In genomic region chr13:30738946-30739528, GRCh38 we compare ENCODE assay signal across 18 cellular contexts. TPM values are rescaled to one million over a fixed set of nuclear protein-coding genes. Genes with fewer than 3 reads are reported as not detected.
A peak's percentile ranks its signal among the peaks of the same experiment; 100 is the strongest.
DNase-seq lines count a peak whose midpoint lies in the region; ATAC-seq and TF ChIP-seq lines count a peak whose summit lies in the region.
"Had no signal": no experiment of that assay in that cellular context is flagged by ENCODE, and none has a peak within 500 bp of the region (broad histone marks: within the 10 kb centered on the region; RNA-seq: fewer than 3 reads in every experiment).

No MANE protein-coding gene starts in this region.

- H4K20me1 ChIP-seq in Loucy (ENCODE audit: insufficient read depth, low read length, poor library complexity, severe bottlenecking): no peaks in the 10 kb centered on the region

- peak overlapping the region; percentile 22 for H3K4me3 Mint-ChIP-seq in activated naive CD8-positive, alpha-beta T cell
- H3K4me3 Mint-ChIP-seq in activated naive CD8-positive, alpha-beta T cell treated with anti-CD3 and anti-CD28 coated beads for 36 hours: no peak overlapping the region
- peak overlapping the region; percentile 88 to 97 (median 89) for H3K4me3 Mint-ChIP-seq in immature natural killer cell

- peaks cover 21% of the 10 kb centered on the region for H3F3A ChIP-seq in Loucy (ENCODE audit: low read depth)

- H3K4me1 ChIP-seq in Loucy (ENCODE audit: insufficient read depth, low read length, poor library complexity, severe bottlenecking): peaks cover 85% of the 10 kb centered on the region
- H3K4me1 ChIP-seq in thoracic aorta (ENCODE audit: control insufficient read depth in 1 of 2, low read depth in 2 of 2): peaks cover 8 to 33% of the 10 kb centered on the region in 2 donors

- ATAC-seq in thoracic aorta (ENCODE audit: insufficient number of reproducible peaks, low FRiP score, low read depth) (no peak), GM21381 (IDR thresholded peaks at IDR 0.05; ENCODE audit: unreplicated experiment) (no peak), HG02798 (IDR thresholded peaks at IDR 0.05; ENCODE audit: poor library complexity, unreplicated experiment) (no peak)
- ATAC-seq: gastroesophageal sphincter had no signal

- no peak for TF ChIP-seq CTCF in Loucy (conservative IDR thresholded peaks at IDR 0.05; ENCODE audit: low read length)
- no peak for TF ChIP-seq CTCF in thoracic aorta (IDR thresholded peaks at IDR 0.05)

- H3K36me3 ChIP-seq in Loucy (ENCODE audit: insufficient read depth, low read length) (no peaks in the 10 kb centered on the region), thoracic aorta (no peaks in the 10 kb centered on the region)
- H3K36me3 ChIP-seq: gastroesophageal sphincter had no signal

- DNase-seq in activated naive CD8-positive, alpha-beta T cell treated with anti-CD3 and anti-CD28 coated beads for 36 hours: no peak
- no peak for DNase-seq in immature natural killer cell
- no peak for DNase-seq in thoracic aorta (ENCODE audit: low spot score)
- DNase-seq in NCI-H748 (lab: John Stamatoyannopoulos, UW; ENCODE audit: unreplicated experiment): no peak
- DNase-seq: activated CD4-positive, alpha-beta T cell treated with anti-CD3 and anti-CD28 coated beads, Interleukin-2, amount 50 U/mL, for 1 hour; activated naive CD4-positive, alpha-beta T cell treated with anti-CD3 and anti-CD28 coated beads, Interleukin-2, amount 50 U/mL, for 16 hours; C1 segment of cervical spinal cord; caudate nucleus; NCI-H1436; stimulated activated CD4-positive, alpha-beta T cell treated with anti-CD3 and anti-CD28 coated beads, Interleukin-12 subunit alpha, Interleukin-12 subunit beta, amount 100 ng/mL, for 4 hours; testis had no signal

- H3K9me3 ChIP-seq in Loucy (ENCODE audit: insufficient read depth, low read depth, low read length): no peaks in the 10 kb centered on the region
- H3K9me3 ChIP-seq in thoracic aorta: no peaks in the 10 kb centered on the region
- H3K9me3 ChIP-seq: gastroesophageal sphincter, testis had no signal

- peaks cover 6% of the 10 kb centered on the region for H3K36me3 Mint-ChIP-seq in activated naive CD8-positive, alpha-beta T cell
- H3K36me3 Mint-ChIP-seq in activated naive CD8-positive, alpha-beta T cell treated with anti-CD3 and anti-CD28 coated beads for 36 hours: peaks cover 16% of the 10 kb centered on the region
- H3K36me3 Mint-ChIP-seq in immature natural killer cell: peaks cover 12 to 19% (median 15%) of the 10 kb centered on the region in 3 donors

- H3K27me3 Mint-ChIP-seq in activated naive CD8-positive, alpha-beta T cell: no peaks in the 10 kb centered on the region
- peaks cover 6% of the 10 kb centered on the region for H3K27me3 Mint-ChIP-seq in activated naive CD8-positive, alpha-beta T cell treated with anti-CD3 and anti-CD28 coated beads for 36 hours
- H3K27me3 Mint-ChIP-seq in immature natural killer cell (ENCODE audit: low read depth in 3 of 3): peaks cover 12 to 21% (median 19%) of the 10 kb centered on the region in 3 donors

- H3K27ac Mint-ChIP-seq in activated naive CD8-positive, alpha-beta T cell: peak overlapping the region; percentile 78
- H3K27ac Mint-ChIP-seq in activated naive CD8-positive, alpha-beta T cell treated with anti-CD3 and anti-CD28 coated beads for 36 hours: no peak overlapping the region
- peak overlapping the region; percentile 94 to 98 (median 96) for H3K27ac Mint-ChIP-seq in immature natural killer cell

- peaks cover 79% of the 10 kb centered on the region for H3K4me1 Mint-ChIP-seq in activated naive CD8-positive, alpha-beta T cell (ENCODE audit: low read depth)
- H3K4me1 Mint-ChIP-seq in activated naive CD8-positive, alpha-beta T cell treated with anti-CD3 and anti-CD28 coated beads for 36 hours: peaks cover 77% of the 10 kb centered on the region
- peaks cover 85 to 87% of the 10 kb centered on the region in 2 donors for H3K4me1 Mint-ChIP-seq in immature natural killer cell

- H3K27me3 ChIP-seq in Loucy (ENCODE audit: insufficient read depth, low read length, poor library complexity, severe bottlenecking) (no peaks in the 10 kb centered on the region), thoracic aorta (replicated peaks; ENCODE audit: insufficient read depth) (no peaks in the 10 kb centered on the region)
- H3K27me3 ChIP-seq: gastroesophageal sphincter, testis had no signal

- H3K4me3 ChIP-seq in Loucy (ENCODE audit: low read length, poor library complexity, severe bottlenecking): peak overlapping the region; percentile 80
- peak overlapping the region; percentile 12 for H3K4me3 ChIP-seq in thoracic aorta
- H3K4me3 ChIP-seq: gastroesophageal sphincter, testis had no signal

- H3K9me3 Mint-ChIP-seq in activated naive CD8-positive, alpha-beta T cell (ENCODE audit: low read depth): no peaks in the 10 kb centered on the region
- no peaks in the 10 kb centered on the region for H3K9me3 Mint-ChIP-seq in activated naive CD8-positive, alpha-beta T cell treated with anti-CD3 and anti-CD28 coated beads for 36 hours
- H3K9me3 Mint-ChIP-seq in immature natural killer cell: no peaks in the 10 kb centered on the region

- no peaks in the 10 kb centered on the region for H3K9me2 ChIP-seq in Loucy (replicated peaks; ENCODE audit: low read depth, low read length)

- peaks cover 75% of the 10 kb centered on the region for H3K79me2 ChIP-seq in Loucy (ENCODE audit: insufficient read depth, low read length)
- H3K79me2 ChIP-seq: parathyroid adenoma had no signal

- H3K9ac ChIP-seq in Loucy (ENCODE audit: low read depth, low read length, poor library complexity, severe bottlenecking): peak overlapping the region; percentile 89
- H3K9ac ChIP-seq: KMS-11, parathyroid adenoma had no signal

- no peak overlapping the region for H3K27ac ChIP-seq in thoracic aorta
- H3K27ac ChIP-seq: KMS-11, parathyroid adenoma, testis had no signal

- H2AFZ ChIP-seq in Loucy (ENCODE audit: low read length): no peak overlapping the region
- H2AFZ ChIP-seq: parathyroid adenoma had no signal

- peak overlapping the region; percentile 99 for H3K4me2 ChIP-seq in Loucy (ENCODE audit: low read depth, low read length, poor library complexity, severe bottlenecking)
- H3K4me2 ChIP-seq: KMS-11 had no signal

RNA-seq across cellular contexts. Expression of gene ALOX5AP, which starts 3.7 kb away (rescaled TPM):
- total RNA-seq in activated naive CD8-positive, alpha-beta T cell treated with anti-CD3 and anti-CD28 coated beads for 36 hours: 10 to 100 TPM; 16.4 to 17.4 TPM
- polyA plus RNA-seq in immature natural killer cell: 100 to 1,000 TPM; 449 to 804 (median 530) TPM
- total RNA-seq in thoracic aorta: 10 to 100 TPM; 27.5 to 69.9 TPM
